Comparison of ENCODE assay signal across 1 cellular context in genomic region chr3:70067860-70068479, GRCh38.
TF ChIP-seq lines count a peak whose summit lies in the region.

No MANE protein-coding gene starts in this region.

TF ChIP-seq in SK-N-SH treated with all-trans-retinoic acid at 6 μM for 48 hours, 23 proteins besides CTCF, POLR2A, EP300 and RAD21 (continued from another document):
- TF ChIP-seq PATZ1 (CRISPR knock-in tag; IDR thresholded peaks at IDR 0.05; ENCODE audit: borderline replicate concordance) (no peak), ESRRG (CRISPR knock-in tag; IDR thresholded peaks at IDR 0.05) (no peak), PPARA (CRISPR knock-in tag; IDR thresholded peaks at IDR 0.05; ENCODE audit: borderline replicate concordance) (no peak), CSDC2 (CRISPR knock-in tag; IDR thresholded peaks at IDR 0.05) (no peak), ZC3H10 (CRISPR knock-in tag; IDR thresholded peaks at IDR 0.05) (no peak)
